In the genomic region with DNA sequence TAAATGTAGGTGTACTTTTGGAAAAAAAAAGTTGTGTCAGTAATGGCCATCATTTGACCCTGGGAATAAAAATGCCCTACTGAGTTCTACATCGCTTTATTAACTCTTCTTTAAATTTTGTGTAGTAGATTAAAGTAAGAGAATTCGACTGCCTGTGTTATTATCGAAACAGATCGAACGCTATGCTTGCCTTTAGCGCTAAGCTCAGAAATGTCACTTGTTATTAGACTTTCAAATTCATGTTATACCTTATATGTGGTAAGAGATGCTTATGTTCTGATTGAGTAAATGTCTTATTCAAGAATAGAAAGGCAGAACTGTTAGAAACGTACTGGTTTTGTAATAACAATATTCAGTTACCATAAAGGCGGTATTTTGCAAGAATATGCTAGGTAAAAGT, we compare ENCODE assay signal across 8 cellular contexts. TPM values are rescaled to one million over a fixed set of nuclear protein-coding genes. Genes with fewer than 3 reads are reported as not detected.
DNase-seq lines count a peak whose midpoint lies in the region; ATAC-seq and TF ChIP-seq lines count a peak whose summit lies in the region.

No MANE protein-coding gene starts in this region.

- no peaks in the 10 kb centered on the region for H3K9me3 ChIP-seq in MG63

- no peaks in the 10 kb centered on the region for H3K27me3 ChIP-seq in BJ (ENCODE audit: control insufficient read depth, insufficient read depth, low read length)
- H3K27me3 ChIP-seq in MG63: no peaks in the 10 kb centered on the region
- no peaks in the 10 kb centered on the region for H3K27me3 ChIP-seq in dorsolateral prefrontal cortex

- H3K4me1 Mint-ChIP-seq in natural killer cell: peaks cover 58 to 72% of the 10 kb centered on the region in 2 donors

- no peaks in the 10 kb centered on the region for H3K36me3 Mint-ChIP-seq in natural killer cell

- DNase-seq in BJ (ENCODE audit: low read depth) (no peak), MG63 (no peak), dorsolateral prefrontal cortex (no peak), natural killer cell (no peak), NCI-H345 (lab: John Stamatoyannopoulos, UW) (no peak)

- ATAC-seq in natural killer cell (no peak), HG03039 (IDR thresholded peaks at IDR 0.05; ENCODE audit: unreplicated experiment) (no peak), GM21825 (IDR thresholded peaks at IDR 0.05; ENCODE audit: unreplicated experiment) (no peak), HG02840 (IDR thresholded peaks at IDR 0.05; ENCODE audit: low FRiP score, unreplicated experiment) (no peak)

- intact Hi-C loops in dorsolateral prefrontal cortex (cut with DNase I): loop anchor here (5.0 to 10.0 kb wide), 3 partner anchors 146 to 256 kb away; a partner anchor contains a TSS
- intact Hi-C loops in natural killer cell (cut with micrococcal nuclease): loop anchor here (5.0 to 10.0 kb wide), 2 partner anchors 179 to 482 kb away; no protein-coding TSS in a partner anchor

- H3K4me3 Mint-ChIP-seq in natural killer cell: peak overlapping the region; percentile 97

- peak overlapping the region in 52 of 59 donors; percentile 2 to 99 (median 97) for H3K27ac ChIP-seq in dorsolateral prefrontal cortex

- TF ChIP-seq CTCF in BJ (IDR thresholded peaks at IDR 0.05; ENCODE audit: insufficient read depth, low read depth, low read length): no peak
- TF ChIP-seq CTCF in dorsolateral prefrontal cortex (IDR thresholded peaks at IDR 0.05 in 54 of 56, conservative IDR thresholded peaks at IDR 0.05 in 2 of 56; ENCODE audit: low read depth in 1 of 56, partially characterized antibody in 56 of 56): no peak
- no peak for TF ChIP-seq CTCF in natural killer cell (IDR thresholded peaks at IDR 0.05)

- H3K27ac Mint-ChIP-seq in natural killer cell: peak overlapping the region; percentile 90 to 97

- H3K9me3 Mint-ChIP-seq in natural killer cell: no peaks in the 10 kb centered on the region

- H3K36me3 ChIP-seq in BJ (ENCODE audit: control insufficient read depth, insufficient read depth, low read length) (no peaks in the 10 kb centered on the region), MG63 (peaks cover 3% of the 10 kb centered on the region; the same call in 1 of the 2 replicates)

- POLR2A ChIA-PET in BJ (lab: Charles Lee): interaction anchor here (0.6 to 1.9 kb wide), 2 partner anchors 136 to 144 kb away, joined by 3 to 10 read pairs; no protein-coding TSS in a partner anchor

- H3K4me3 ChIP-seq in BJ (ENCODE audit: low read depth, low read length) (peak overlapping the region; percentile 61), MG63 (peak overlapping the region; percentile 92), dorsolateral prefrontal cortex (peak overlapping the region; percentile 73 to 99 (median 93))

- H3K27me3 Mint-ChIP-seq in natural killer cell (ENCODE audit: low read depth in 2 of 2): no peaks in the 10 kb centered on the region

- CTCF ChIA-PET in BJ (lab: Yijun Ruan, JAX): interaction anchor here (1.0 to 3.4 kb wide), 7 partner anchors 9 to 150 kb away, joined by 3 to 24 read pairs (median 4); no protein-coding TSS in a partner anchor

RNA-seq across cellular contexts. Expression of a gene that starts 1.4 kb away (rescaled TPM):
- 53.6 and 139 TPM in 2 replicates for polyA plus RNA-seq in BJ (2011; rRNA removed)
- 21.4 and 26.6 TPM in 2 replicates for polyA minus RNA-seq in BJ (2011; rRNA and poly(A)+ RNA removed)
- 31.2 and 41.4 TPM in 2 replicates for total RNA-seq in MG63 (2014; rRNA removed; shearing (Covaris generic); ENCODE audit: low replicate concordance)
- total RNA-seq in dorsolateral prefrontal cortex (100 to 1,000 TPM in 119 of 120 experiments, 10 to 100 TPM in 1; 84.4 to 293 (median 212) TPM), natural killer cell (100 to 1,000 TPM; 100 to 117 (median 101) TPM)
